9 cellular contexts compared by ENCODE assay signal in the genomic region with DNA sequence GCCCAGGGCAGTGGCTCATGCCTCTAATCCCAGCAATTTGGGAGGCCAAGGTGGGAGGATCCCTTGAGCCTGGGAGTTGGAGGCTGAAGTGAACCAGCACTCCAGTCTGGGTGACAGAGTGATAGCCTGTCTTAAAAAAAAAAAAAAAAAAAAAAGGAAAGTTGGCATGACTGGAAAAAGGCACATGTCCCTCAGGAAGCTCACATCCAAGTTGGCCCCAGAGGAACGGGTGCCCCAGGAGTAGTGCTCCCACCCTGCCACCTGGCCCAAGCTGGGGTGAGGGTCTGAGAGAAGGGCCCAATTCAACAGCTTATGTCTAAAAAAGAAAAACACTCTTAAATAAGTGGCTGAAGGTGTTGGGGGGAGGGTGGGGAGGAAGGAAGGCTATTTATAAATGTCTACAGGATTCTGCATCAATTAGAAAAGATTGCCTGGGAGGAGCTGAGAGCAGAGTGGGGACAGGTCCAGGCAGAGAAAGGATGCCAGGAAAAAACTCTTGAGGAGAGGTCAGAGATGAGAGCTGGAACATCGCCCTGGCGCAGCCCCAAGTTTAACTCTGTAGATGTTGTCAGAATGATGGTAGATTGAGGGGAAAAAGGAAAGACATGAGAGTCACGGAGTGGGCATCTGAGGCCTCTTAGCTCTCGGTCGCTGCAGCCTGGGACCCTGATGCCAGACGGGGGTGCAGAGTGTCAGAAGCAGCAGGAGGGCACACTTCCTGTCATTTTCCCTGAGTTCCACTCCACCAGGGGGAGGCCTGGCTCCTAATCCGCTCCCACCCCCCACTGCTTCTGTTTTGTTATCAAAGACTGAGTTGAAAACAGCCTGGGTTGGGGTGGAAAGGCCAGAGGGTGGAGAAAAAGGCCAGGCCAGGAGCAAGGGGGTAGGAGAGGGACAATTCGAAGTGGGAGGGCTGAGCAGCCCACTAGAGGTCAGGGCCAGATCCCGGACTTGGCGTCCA. TPM values are rescaled to one million over a fixed set of nuclear protein-coding genes. Genes with fewer than 3 reads are reported as not detected.
A peak's percentile ranks its signal among the peaks of the same experiment; 100 is the strongest.
DNase-seq lines count a peak whose midpoint lies in the region; ATAC-seq, FAIRE-seq and TF ChIP-seq lines count a peak whose summit lies in the region.
"Had no signal": no experiment of that assay in that cellular context is flagged by ENCODE, and none has a peak within 500 bp of the region (broad histone marks: within the 10 kb centered on the region; RNA-seq: fewer than 3 reads in every experiment).

No MANE protein-coding gene starts in this region.

- peak; percentile 33 for DNase-seq in IMR-90
- no peak for DNase-seq in astrocyte of the spinal cord (ENCODE audit: low read depth, low spot score)
- DNase-seq in islet precursor cell, result peak; percentile 54
- DNase-seq in small intestine, result no peak
- no peak for DNase-seq in stimulated activated CD4-positive, alpha-beta T cell treated with anti-CD3 and anti-CD28 coated beads, Interleukin-12 subunit alpha, Interleukin-12 subunit beta, amount 100 ng/mL, for 4 hours
- DNase-seq in nucleus accumbens (lab: John Stamatoyannopoulos, UW), result no peak
- no peak for DNase-seq in COLO668 (lab: John Stamatoyannopoulos, UW; ENCODE audit: unreplicated experiment)
- DNase-seq: PC-3 had no signal

- no peak for FAIRE-seq in small intestine (lab: Jason Lieb, UNC)

- H3K27me3 ChIP-seq in IMR-90 (ENCODE audit: control insufficient read depth, insufficient read depth, low read length) (no peaks in the 10 kb centered on the region), skeletal muscle tissue (ENCODE audit: control insufficient read depth in 3 of 3, insufficient read depth in 3 of 3, low read length in 3 of 3) (no peaks in the 10 kb centered on the region), small intestine (ENCODE audit: control insufficient read depth in 2 of 2, insufficient read depth in 2 of 2, low read length in 2 of 2) (no peaks in the 10 kb centered on the region)

- no TSS peak for BruUV-seq in IMR-90 (replicated peaks; lab: Mats Ljungman, UMichigan)

- peak overlapping the region; percentile 6 to 61; a peak in 3 of 4 replicates for H4K8ac ChIP-seq in IMR-90 (ENCODE audit: low read depth in 2 of 2, low read length in 2 of 2)

- H3K18ac ChIP-seq in IMR-90 (ENCODE audit: low read depth, low read length), result no peak overlapping the region; the same call in 1 of the 2 replicates

- H3K23ac ChIP-seq in IMR-90 (ENCODE audit: low read depth, low read length), result no peak overlapping the region

- H4K91ac ChIP-seq in IMR-90 (ENCODE audit: insufficient read depth, low read depth, low read length), result peak overlapping the region; percentile 35; the same call in 1 of the 2 replicates

- H3K9me3 ChIP-seq in IMR-90 (ENCODE audit: control insufficient read depth, insufficient read depth, low read length) (no peaks in the 10 kb centered on the region), skeletal muscle tissue (ENCODE audit: control insufficient read depth in 3 of 3, low read length in 3 of 3) (no peaks in the 10 kb centered on the region), small intestine (ENCODE audit: control insufficient read depth, low read depth) (no peaks in the 10 kb centered on the region)

- H2BK5ac ChIP-seq in IMR-90 (ENCODE audit: low read depth, low read length, poor library complexity, severe bottlenecking), result no peak overlapping the region

- POLR2A ChIA-PET in IMR-90 (lab: Charles Lee; ENCODE audit: unreplicated experiment), result interaction anchor here (1.1 kb wide), 1 partner anchor 9 kb away, joined by 3 read pairs; no protein-coding TSS in a partner anchor

- H2AFZ ChIP-seq in IMR-90 (replicated peaks; ENCODE audit: low read length, poor library complexity), result peak overlapping the region; percentile 57

- H2AK5ac ChIP-seq in IMR-90 (ENCODE audit: low read depth, low read length), result peak overlapping the region; percentile 57

- H3K36me3 ChIP-seq in IMR-90 (ENCODE audit: control insufficient read depth, insufficient read depth, low read length) (peaks cover 32% of the 10 kb centered on the region), skeletal muscle tissue (ENCODE audit: control insufficient read depth in 3 of 3, insufficient read depth in 3 of 3, low read length in 3 of 3) (peaks cover 30 to 37% (median 34%) of the 10 kb centered on the region in 3 donors), small intestine (ENCODE audit: control insufficient read depth in 2 of 2, insufficient read depth in 2 of 2, low read length in 2 of 2) (peaks cover 4 to 15% of the 10 kb centered on the region in 2 donors)

- TF ChIP-seq POLR2A in IMR-90 (IDR thresholded peaks at IDR 0.05; ENCODE audit: low read depth, low read length), result no peak

- peak overlapping the region; percentile 18 for H2AK9ac ChIP-seq in IMR-90 (replicated peaks; ENCODE audit: low read depth, low read length, poor library complexity)

- H3K4me2 ChIP-seq in IMR-90 (ENCODE audit: low read depth, low read length), result no peak overlapping the region; the same call in 1 of the 2 replicates

- H2BK15ac ChIP-seq in IMR-90 (ENCODE audit: low read depth, low read length), result no peak overlapping the region; the same call in 2 of the 3 replicates

- H3K27ac ChIP-seq in IMR-90 (ENCODE audit: insufficient read depth, low read length), result peak overlapping the region; percentile 46
- H3K27ac ChIP-seq in skeletal muscle tissue (ENCODE audit: low read depth, low read length), result peak overlapping the region; percentile 56
- peak overlapping the region in 1 of 2 donors; percentile 74 for H3K27ac ChIP-seq in small intestine (ENCODE audit: low read depth in 1 of 2, low read length in 1 of 2)

- in situ Hi-C loops in IMR-90 (cut with MboI; ENCODE audit: low sequenced_read_pairs), result no loop called here
- in situ Hi-C loops in astrocyte of the spinal cord (cut with HindIII; ENCODE audit: low sequenced_read_pairs), result no loop called here

- peak; percentile 35 for TF ChIP-seq RAD21 in IMR-90 (IDR thresholded peaks at IDR 0.05; ENCODE audit: low read length)

- peak overlapping the region; percentile 18; the same call in 1 of the 2 replicates for H2BK20ac ChIP-seq in IMR-90 (ENCODE audit: low read depth, low read length)

- H2BK120ac ChIP-seq in IMR-90 (ENCODE audit: low read depth, low read length), result peak overlapping the region; percentile 41

- peak overlapping the region; percentile 15; the same call in 1 of the 2 replicates for H3K9ac ChIP-seq in IMR-90 (ENCODE audit: low read depth, low read length)
- H3K9ac ChIP-seq in skeletal muscle tissue (ENCODE audit: low read depth in 1 of 3, low read length in 3 of 3), result peak overlapping the region; percentile 48 to 57 (median 54)

- CTCF ChIA-PET in IMR-90 (lab: Yijun Ruan, JAX), result interaction anchor here (1.2 kb wide), 1 partner anchor 27 kb away, joined by 5 read pairs; no protein-coding TSS in a partner anchor

- H3K79me1 ChIP-seq in IMR-90 (ENCODE audit: low read depth in 1 of 2, low read length in 2 of 2), result peaks cover 23 to 62% of the 10 kb centered on the region in 2 experiments; a peak in 3 of 4 replicates

- intact Hi-C loops in IMR-90 (cut with micrococcal nuclease), result no loop called here

- no peak overlapping the region for H3K4me3 ChIP-seq in IMR-90 (ENCODE audit: insufficient read depth, low read depth, low read length)
- no peak overlapping the region for H3K4me3 ChIP-seq in astrocyte of the spinal cord (ENCODE audit: low read depth, low read length)
- peak overlapping the region in 2 of 3 donors; percentile 22 to 23 for H3K4me3 ChIP-seq in skeletal muscle tissue (ENCODE audit: low read length in 3 of 3)
- H3K4me3 ChIP-seq in small intestine (ENCODE audit: low read depth in 1 of 2, low read length in 2 of 2), result no peak overlapping the region

- H4K5ac ChIP-seq in IMR-90 (ENCODE audit: low read depth, low read length), result peak overlapping the region; percentile 37; the same call in 1 of the 2 replicates

- H3K4me1 ChIP-seq in IMR-90 (ENCODE audit: control insufficient read depth, insufficient read depth, low read length) (peaks cover 23% of the 10 kb centered on the region), skeletal muscle tissue (ENCODE audit: control insufficient read depth in 3 of 3, insufficient read depth in 3 of 3, low read length in 3 of 3) (peaks cover 44 to 49% (median 48%) of the 10 kb centered on the region in 3 donors), small intestine (ENCODE audit: control insufficient read depth in 2 of 2, insufficient read depth in 1 of 2, low read depth in 1 of 2, low read length in 1 of 2) (peaks cover 0 to 2% of the 10 kb centered on the region in 2 donors)

- H3K9me1 ChIP-seq in IMR-90 (ENCODE audit: insufficient read depth, low read length), result peaks cover 10% of the 10 kb centered on the region

- no peaks in the 10 kb centered on the region for H4K20me1 ChIP-seq in IMR-90 (ENCODE audit: insufficient read depth, low read length)

- peak; percentile 34 for TF ChIP-seq CTCF in IMR-90 (conservative IDR thresholded peaks at IDR 0.05; ENCODE audit: low read depth, low read length)
- TF ChIP-seq CTCF in astrocyte of the spinal cord (IDR thresholded peaks at IDR 0.05; ENCODE audit: low read depth, low read length), result peak; percentile 42

- H3K56ac ChIP-seq in IMR-90 (ENCODE audit: extremely low read depth, insufficient read depth, low read length), result no peak overlapping the region

- dilution Hi-C loops in IMR-90 (cut with HindIII; ENCODE audit: low sequenced_read_pairs, unreplicated experiment), result no loop called here

- peak overlapping the region; percentile 68 for H3K4ac ChIP-seq in IMR-90 (ENCODE audit: low read depth, low read length)

- peak overlapping the region; percentile 20; the same call in 1 of the 2 replicates for H3K14ac ChIP-seq in IMR-90 (replicated peaks; ENCODE audit: low read depth, low read length)

- ATAC-seq in IMR-90 (ENCODE audit: low read depth), result peak; percentile 12
- ATAC-seq: PC-3 had no signal

- WGBS in IMR-90 (ENCODE audit: extremely low coverage in 2 of 2, insufficient read length in 1 of 2), 2 experiments, result 74% methylated on average over 2 of the region's 11 CpGs; no CpG with 5 or more reads in 1 of the 2 experiments
- whole genome bisulfite sequencing in small intestine, 3 donors, result 53 to 90% (median 89%) methylated on average over 11 of the region's 11 CpGs

RNA-seq across cellular contexts. Expression of gene SPRYD3, which starts 7.3 kb away (rescaled TPM):
- 21.7 and 25.6 TPM in 2 replicates for total RNA-seq in IMR-90 (2012; rRNA removed)
- 27.8 and 28.8 TPM in 2 replicates for polyA plus RNA-seq in IMR-90 (2012; rRNA removed)
- 20.9 and 26.7 TPM in 2 replicates for polyA plus RNA-seq in IMR-90 (2012; cell fraction: cytosol; rRNA removed)
- polyA plus RNA-seq in IMR-90 (2012; cell fraction: nucleus; rRNA removed; ENCODE audit: low replicate concordance), result 24.4 and 31.3 TPM in 2 replicates
- 13.0 TPM for total RNA-seq in skeletal muscle tissue
- polyA plus RNA-seq in small intestine, result 10 to 100 TPM; 19.7 to 37.6 (median 20.3) TPM

RNA-seq across cellular contexts. Expression of gene TNS2, which starts 22.0 kb away (rescaled TPM):
- total RNA-seq in IMR-90 (2012; rRNA removed), result 10.4 and 10.6 TPM in 2 replicates
- 67.2 and 68.0 TPM in 2 replicates for polyA plus RNA-seq in IMR-90 (2012; rRNA removed)
- 18.8 and 35.8 TPM in 2 replicates for polyA plus RNA-seq in IMR-90 (2012; cell fraction: cytosol; rRNA removed)
- polyA plus RNA-seq in IMR-90 (2012; cell fraction: nucleus; rRNA removed; ENCODE audit: low replicate concordance), result 243 and 578 TPM in 2 replicates
- 21.9 TPM for total RNA-seq in skeletal muscle tissue
- polyA plus RNA-seq in small intestine, result 10 to 100 TPM in 2 of 3 donors, 1 to 10 TPM in 1; 5.8 to 52.9 (median 18.4) TPM

RNA-seq across cellular contexts. Expression of gene IGFBP6, which starts 25.6 kb away (rescaled TPM):
- total RNA-seq in IMR-90 (2012; rRNA removed), result 124 and 140 TPM in 2 replicates
- 337 and 373 TPM in 2 replicates for polyA plus RNA-seq in IMR-90 (2012; rRNA removed)
- polyA plus RNA-seq in IMR-90 (2012; cell fraction: cytosol; rRNA removed), result 592 and 623 TPM in 2 replicates
- 90.7 and 186 TPM in 2 replicates for polyA plus RNA-seq in IMR-90 (2012; cell fraction: nucleus; rRNA removed; ENCODE audit: low replicate concordance)
- total RNA-seq in skeletal muscle tissue, result 89.8 TPM
- 100 to 1,000 TPM in 1 of 3 donors, 1 to 10 TPM in 2; 3.4 to 135 (median 8.4) TPM for polyA plus RNA-seq in small intestine

RNA-seq across cellular contexts. Expression of gene SOAT2, which starts 31.4 kb away (rescaled TPM):
- total RNA-seq in IMR-90 (2012; rRNA removed), result under 0.01 and 0.18 TPM in 2 replicates
- polyA plus RNA-seq in IMR-90 (2012; rRNA removed), result 0.39 and 0.55 TPM in 2 replicates
- 0.18 and 0.27 TPM in 2 replicates for polyA plus RNA-seq in IMR-90 (2012; cell fraction: cytosol; rRNA removed)
- 0.52 and 1.3 TPM in 2 replicates for polyA plus RNA-seq in IMR-90 (2012; cell fraction: nucleus; rRNA removed; ENCODE audit: low replicate concordance)
- total RNA-seq in skeletal muscle tissue, result under 0.01 TPM
- polyA plus RNA-seq in small intestine, result 10 to 100 TPM in 2 of 3 donors, 1 to 10 TPM in 1; 4.2 to 94.0 (median 77.4) TPM

Comparison
In these comparisons a context has a peak if more than half of its experiments do, and no peak if none do; other contexts are left out.
1. DNase-seq: peak in IMR-90 (single experiment) and islet precursor cell (single experiment); none in astrocyte of the spinal cord (single experiment), small intestine (single experiment), stimulated activated CD4-positive, alpha-beta T cell treated with anti-CD3 and anti-CD28 coated beads, Interleukin-12 subunit alpha, Interleukin-12 subunit beta, amount 100 ng/mL, for 4 hours (single experiment), nucleus accumbens (0 of 56) and COLO668 (single experiment).
2. H3K4me3 ChIP-seq: peak in skeletal muscle tissue (2 of 3); none in IMR-90 (single experiment), astrocyte of the spinal cord (single experiment) and small intestine (0 of 2).